8 cellular contexts compared by ENCODE assay signal in the genomic region with DNA sequence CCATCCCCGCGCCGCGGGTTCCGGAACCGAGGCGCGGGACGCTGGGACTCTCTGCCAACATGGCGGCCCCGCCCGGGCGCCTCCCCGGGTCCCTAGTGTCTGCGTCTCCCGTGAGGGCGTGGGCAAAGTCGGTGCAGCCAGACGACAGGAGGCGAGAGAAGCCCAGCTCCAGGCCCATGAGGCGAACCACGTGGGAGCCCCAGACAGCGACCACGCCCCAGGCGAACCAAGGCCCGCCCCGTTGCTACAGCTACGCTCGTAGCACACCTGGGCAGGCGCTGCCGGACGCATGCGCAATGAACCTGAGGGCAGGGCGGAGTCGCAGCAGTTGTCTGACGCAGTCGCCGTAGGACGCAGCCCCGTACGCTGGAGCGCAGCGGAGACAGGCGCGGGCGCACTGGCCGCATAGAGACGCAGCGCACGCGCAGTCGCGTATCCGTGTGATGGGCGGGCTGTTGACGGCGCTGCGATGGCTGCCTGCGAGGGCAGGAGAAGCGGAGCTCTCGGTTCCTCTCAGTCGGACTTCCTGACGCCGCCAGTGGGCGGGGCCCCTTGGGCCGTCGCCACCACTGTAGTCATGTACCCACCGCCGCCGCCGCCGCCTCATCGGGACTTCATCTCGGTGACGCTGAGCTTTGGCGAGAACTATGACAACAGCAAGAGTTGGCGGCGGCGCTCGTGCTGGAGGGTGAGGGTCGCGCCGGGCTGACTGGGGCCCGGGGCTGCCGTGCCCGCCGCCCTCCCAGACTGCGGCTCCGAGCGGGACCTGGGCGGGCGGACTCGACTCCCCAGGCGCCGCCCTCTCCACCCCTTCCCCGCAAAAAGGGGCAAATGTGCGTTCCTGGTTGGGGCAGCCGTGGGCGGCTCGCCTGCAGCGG. TPM values are rescaled to one million over a fixed set of nuclear protein-coding genes. Genes with fewer than 3 reads are reported as not detected.
A peak's percentile ranks its signal among the peaks of the same experiment; 100 is the strongest.
DNase-seq lines count a peak whose midpoint lies in the region; ATAC-seq, FAIRE-seq and TF ChIP-seq lines count a peak whose summit lies in the region.

A gene (plus strand): TSS at position 455 of the 878 bp plus-strand sequence. CDS start 15 bp downstream, at position 470.

- H3F3A ChIP-seq in OCI-LY1 (ENCODE audit: insufficient read depth, low read length) = no peaks in the 10 kb centered on the region

- intact Hi-C loops in Calu3 (cut with micrococcal nuclease; ENCODE audit: unreplicated experiment) = no loop called here

- H3K27ac Mint-ChIP-seq in Calu3 (ENCODE audit: unreplicated experiment) = peak within 1 kb of the TSS; percentile 92

- under 1% methylated on average over 101 of the region's 101 CpGs for WGBS in HUES64
- 0% methylated on average over 85 to 99 of the region's 101 CpGs for WGBS in mesodermal cell (ENCODE audit: insufficient coverage in 2 of 2), 2 experiments

- peaks cover 13% of the 10 kb centered on the region for H3K4me1 ChIP-seq in HUES64 (ENCODE audit: insufficient read depth, low read length)
- peaks cover 34% of the 10 kb centered on the region for H3K4me1 ChIP-seq in OCI-LY1 (ENCODE audit: insufficient read depth, low read length, severe bottlenecking)
- H3K4me1 ChIP-seq in mesodermal cell (ENCODE audit: control insufficient read depth, insufficient read depth, low read length, poor library complexity, severe bottlenecking) = peaks cover 20% of the 10 kb centered on the region

- H3K9me2 ChIP-seq in OCI-LY1 (ENCODE audit: low read depth, low read length) = no peaks in the 10 kb centered on the region

- H3K9me3 ChIP-seq in HUES64 (ENCODE audit: insufficient read depth, low read depth, low read length) = no peaks in the 10 kb centered on the region
- H3K9me3 ChIP-seq in OCI-LY1 (ENCODE audit: low read length) = no peaks in the 10 kb centered on the region
- no peaks in the 10 kb centered on the region for H3K9me3 ChIP-seq in mesodermal cell (ENCODE audit: control insufficient read depth, low read length)

- no peaks in the 10 kb centered on the region for H3K79me2 ChIP-seq in OCI-LY1 (ENCODE audit: insufficient read depth, low read length)

- peak; percentile 69 for ATAC-seq in GM21447 (IDR thresholded peaks at IDR 0.05; ENCODE audit: unreplicated experiment)

- H3K27me3 Mint-ChIP-seq in Calu3 (ENCODE audit: unreplicated experiment) = no peaks in the 10 kb centered on the region

- FAIRE-seq in endometrium (lab: Jason Lieb, UNC) = peak; percentile 88

- TF ChIP-seq CTCF in Calu3 (IDR thresholded peaks at IDR 0.05; ENCODE audit: unreplicated experiment) (no peak), OCI-LY1 (IDR thresholded peaks at IDR 0.05; ENCODE audit: low read length) (no peak)

- peak within 1 kb of the TSS; percentile 79 for H3K4me3 Mint-ChIP-seq in Calu3 (ENCODE audit: low read depth, unreplicated experiment)

- peaks cover 49% of the 10 kb centered on the region for H3K36me3 Mint-ChIP-seq in Calu3 (ENCODE audit: insufficient read depth, unreplicated experiment)

- H3K4me2 ChIP-seq in OCI-LY1 (ENCODE audit: low read length) = peak within 1 kb of the TSS; percentile 89

- peak; percentile 98 for DNase-seq in Calu3
- DNase-seq in activated CD8-positive, alpha-beta memory T cell treated with anti-CD3 and anti-CD28 coated beads, Interleukin-2, amount 50 U/mL, for 4 hours = peak; percentile 100
- peak; percentile 99 for DNase-seq in stimulated activated CD8-positive, alpha-beta memory T cell treated with anti-CD3 and anti-CD28 coated beads, Interleukin-15, amount 100 ng/mL, for 4 hours (ENCODE audit: low read depth in 2 of 2)

- H3K4me3 ChIP-seq in HUES64 (ENCODE audit: low read length) (peak within 1 kb of the TSS; percentile 68), OCI-LY1 (ENCODE audit: low read depth, low read length, poor library complexity, severe bottlenecking) (peak within 1 kb of the TSS; percentile 79), mesodermal cell (ENCODE audit: extremely low read depth, insufficient read depth, low read length, poor library complexity, severe bottlenecking) (peak within 1 kb of the TSS; percentile 76)

- 0 out of 2 replicates have a peak within 1 kb of the TSS, but pooled peaks have one; percentile 8 for H2AFZ ChIP-seq in OCI-LY1 (ENCODE audit: low read length)

- H4K20me1 ChIP-seq in OCI-LY1 (ENCODE audit: insufficient read depth, low read length) = no peaks in the 10 kb centered on the region

- H3K9me3 Mint-ChIP-seq in Calu3 (ENCODE audit: low read depth, unreplicated experiment) = no peaks in the 10 kb centered on the region

- peak within 1 kb of the TSS; percentile 74 for H3K9ac ChIP-seq in HUES64 (ENCODE audit: low read depth, low read length)
- peak within 1 kb of the TSS; percentile 86 for H3K9ac ChIP-seq in OCI-LY1 (ENCODE audit: low read length)

- H3K27ac ChIP-seq in HUES64 (ENCODE audit: low read depth, low read length) (peak within 1 kb of the TSS; percentile 59), OCI-LY1 (ENCODE audit: low read depth, low read length, poor library complexity, severe bottlenecking) (peak within 1 kb of the TSS; percentile 81), mesodermal cell (ENCODE audit: low read depth, low read length, severe bottlenecking) (peak within 1 kb of the TSS; percentile 83)

- H3K4me1 Mint-ChIP-seq in Calu3 (ENCODE audit: low read depth, unreplicated experiment) = peaks cover 6% of the 10 kb centered on the region

- peaks cover 16% of the 10 kb centered on the region for H3K36me3 ChIP-seq in HUES64 (ENCODE audit: insufficient read depth, low read length)
- peaks cover 18% of the 10 kb centered on the region for H3K36me3 ChIP-seq in OCI-LY1 (ENCODE audit: insufficient read depth, low read length)
- H3K36me3 ChIP-seq in mesodermal cell (ENCODE audit: control insufficient read depth, insufficient read depth, low read length) = peaks cover 31% of the 10 kb centered on the region

- CTCF ChIA-PET in Calu3 (lab: Charles Lee) = interaction anchor here (0.5 to 1.6 kb wide), 8 partner anchors 16 to 425 kb away, joined by 3 to 12 read pairs (median 6); a partner anchor contains a TSS

- peaks cover 5% of the 10 kb centered on the region for H3K27me3 ChIP-seq in HUES64 (ENCODE audit: insufficient read depth, low read length)
- H3K27me3 ChIP-seq in OCI-LY1 (ENCODE audit: insufficient read depth, low read length) = no peaks in the 10 kb centered on the region; the same call in 1 of the 2 replicates

- BruUV-seq in Calu3 (replicated peaks; lab: Mats Ljungman, UMichigan) = no TSS peak

RNA-seq across cellular contexts. Expression of the gene that starts here (rescaled TPM):
- 61.4 and 65.6 TPM in 2 replicates for total RNA-seq in Calu3 (2022)
- 21.0 TPM for polyA plus RNA-seq in HUES64 (2013, experiment 1 of 2)
- polyA plus RNA-seq in HUES64 (2013, experiment 2 of 2) = 24.5 TPM
- 55.1 TPM for polyA plus RNA-seq in mesodermal cell (2013, experiment 1 of 2)
- 46.1 TPM for polyA plus RNA-seq in mesodermal cell (2013, experiment 2 of 2)

Comparison
In these comparisons a context has a peak if more than half of its experiments do, and no peak if none do; other contexts are left out.
1. Peak in every context shown above with its lines: DNase-seq, ATAC-seq, H3K4me3 ChIP-seq and H3K27ac ChIP-seq.